Comparison of ENCODE assay signal across 8 cellular contexts in the genomic region with DNA sequence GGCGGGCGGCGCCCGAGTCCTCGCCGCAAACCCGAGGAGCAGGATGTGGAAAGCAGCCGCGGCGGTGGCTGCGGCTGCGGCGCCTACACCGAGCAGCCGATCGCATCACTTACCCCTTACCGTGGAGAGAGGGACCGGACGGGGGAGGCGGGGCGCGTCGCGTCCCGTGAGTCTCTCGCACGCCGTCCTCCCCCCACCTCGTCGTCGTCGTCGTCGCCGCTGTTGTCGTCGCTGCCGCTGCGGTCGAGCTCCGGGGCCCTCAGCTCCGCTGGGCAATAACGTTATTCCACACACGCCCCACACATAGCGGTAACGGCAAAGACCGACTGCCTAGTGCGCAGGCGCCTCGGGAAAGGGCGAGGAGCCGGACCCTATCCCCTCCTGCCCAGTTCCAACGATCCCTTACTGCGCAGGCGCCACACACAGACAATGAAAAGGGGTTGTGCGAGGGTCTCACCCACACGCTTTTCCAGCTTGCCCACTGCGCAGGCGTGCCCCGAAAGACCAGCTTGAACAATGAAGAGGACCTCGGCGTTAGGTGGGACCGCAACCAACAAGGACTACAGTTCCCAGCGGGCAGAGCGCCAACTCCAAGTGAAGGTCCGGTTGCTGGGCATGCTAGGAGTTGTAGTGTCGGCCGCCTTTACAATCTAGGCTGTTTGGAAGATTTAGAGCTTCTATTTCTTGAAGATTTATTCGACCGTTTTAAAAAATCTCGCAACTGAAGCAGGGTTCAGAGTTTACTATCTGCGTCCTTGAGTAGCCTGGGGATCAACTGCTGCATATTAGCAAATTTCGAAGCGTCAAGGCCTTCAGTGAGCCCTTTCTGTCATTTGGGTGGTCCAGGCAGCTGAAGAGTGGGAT. TPM values are rescaled to one million over a fixed set of nuclear protein-coding genes. Genes with fewer than 3 reads are reported as not detected.
DNase-seq lines count a peak whose midpoint lies in the region; ATAC-seq and TF ChIP-seq lines count a peak whose summit lies in the region.

CEP170 (minus strand) TSS at position 355 of the 864 bp plus-strand sequence. CDS start 30,001 bp downstream, outside the sequence.

- peak; percentile 52 for ATAC-seq in GM19035 (IDR thresholded peaks at IDR 0.05; ENCODE audit: unreplicated experiment)
- ATAC-seq in HG03354 (IDR thresholded peaks at IDR 0.05; ENCODE audit: poor library complexity, severe bottlenecking, unreplicated experiment): peak; percentile 68
- peak; percentile 70 for ATAC-seq in activated CD4-positive, alpha-beta T cell treated with anti-CD3 and anti-CD28 coated beads for 36 hours

- no peak for TF ChIP-seq CTCF in AG10803 (conservative IDR thresholded peaks at IDR 0.05; ENCODE audit: low read length)
- no peak for TF ChIP-seq CTCF in choroid plexus epithelial cell (conservative IDR thresholded peaks at IDR 0.05; ENCODE audit: low read depth, low read length)

- intact Hi-C loops in activated CD4-positive, alpha-beta T cell treated with anti-CD3 and anti-CD28 coated beads for 36 hours (cut with DNase I, micrococcal nuclease): loop anchor here (1.0 to 10.0 kb wide), 17 partner anchors 32 to 1740 kb away; partner anchors contain the start of genes ADSS2 (in 2 of the 2), AKT3 (in 2 of the 2), FH (in 2 of the 2) and COX20 (in 1 of the 2)

- peak; percentile 88 for DNase-seq in AG10803 (ENCODE audit: low read depth)
- peak; percentile 98 for DNase-seq in NCI-H446 treated with DMSO at 0.1 percent for 48 hours (lab: John Stamatoyannopoulos, UW)
- peak; percentile 95 for DNase-seq in activated CD4-positive, alpha-beta T cell treated with anti-CD3 and anti-CD28 coated beads for 36 hours
- peak; percentile 97 for DNase-seq in choroid plexus epithelial cell (ENCODE audit: low read depth)
- DNase-seq in stimulated activated CD4-positive, alpha-beta T cell treated with anti-CD3 and anti-CD28 coated beads, Interleukin-1b, Interleukin-23, amount 100 ng/mL, for 4 hours (ENCODE audit: low read depth in 2 of 2): peak; percentile 79 to 85

- H3K27me3 Mint-ChIP-seq in activated CD4-positive, alpha-beta T cell treated with anti-CD3 and anti-CD28 coated beads for 36 hours: no peaks in the 10 kb centered on the region

- no peaks in the 10 kb centered on the region for H3K27me3 ChIP-seq in layer of hippocampus (ENCODE audit: control insufficient read depth, insufficient read depth, low read length)

- CTCF ChIA-PET in activated CD4-positive, alpha-beta T cell treated with anti-CD3 and anti-CD28 coated beads for 36 hours (lab: Charles Lee): interaction anchor here (0.6 to 1.4 kb wide), 4 partner anchors 8 to 957 kb away, joined by 3 to 5 read pairs (median 3); no protein-coding TSS in a partner anchor

- peaks cover 4% of the 10 kb centered on the region for H3K36me3 Mint-ChIP-seq in activated CD4-positive, alpha-beta T cell treated with anti-CD3 and anti-CD28 coated beads for 36 hours (ENCODE audit: low read depth)

- peak within 1 kb of the TSS; percentile 100 for H3K4me3 Mint-ChIP-seq in activated CD4-positive, alpha-beta T cell treated with anti-CD3 and anti-CD28 coated beads for 36 hours

- H3K4me3 ChIP-seq in AG10803 (ENCODE audit: low read length): peak within 1 kb of the TSS; percentile 88
- H3K4me3 ChIP-seq in choroid plexus epithelial cell (ENCODE audit: low read depth, low read length): peak within 1 kb of the TSS; percentile 89

- POLR2A ChIA-PET in activated CD4-positive, alpha-beta T cell treated with anti-CD3 and anti-CD28 coated beads for 36 hours (lab: Charles Lee): interaction anchor here (0.6 to 1.0 kb wide), 4 partner anchors 11 to 1608 kb away, joined by 3 to 7 read pairs (median 3); no protein-coding TSS in a partner anchor

- no peaks in the 10 kb centered on the region for H3K9me3 Mint-ChIP-seq in activated CD4-positive, alpha-beta T cell treated with anti-CD3 and anti-CD28 coated beads for 36 hours (ENCODE audit: low read depth)

- H3K4me1 Mint-ChIP-seq in activated CD4-positive, alpha-beta T cell treated with anti-CD3 and anti-CD28 coated beads for 36 hours: peaks cover 32% of the 10 kb centered on the region

- H3K27ac Mint-ChIP-seq in activated CD4-positive, alpha-beta T cell treated with anti-CD3 and anti-CD28 coated beads for 36 hours: peak within 1 kb of the TSS; percentile 99

- peak within 1 kb of the TSS; percentile 99 for H3K27ac ChIP-seq in layer of hippocampus (ENCODE audit: low read depth, low read length)

RNA-seq across cellular contexts. Expression of gene CEP170, which starts in this region (rescaled TPM):
- 10 to 100 TPM; 54.5 to 56.7 TPM for total RNA-seq in activated CD4-positive, alpha-beta T cell treated with anti-CD3 and anti-CD28 coated beads for 36 hours

Comparison
In these comparisons a context has a peak if more than half of its experiments do, and no peak if none do; other contexts are left out.
1. Peak in every context shown above with its lines: DNase-seq, ATAC-seq, H3K4me3 ChIP-seq and H3K27ac ChIP-seq.